Comparison of ENCODE assay signal across 30 cellular contexts in genomic region chr16:14377326-14377725, GRCh38.
DNase-seq lines count a peak whose midpoint lies in the region; ATAC-seq, FAIRE-seq and TF ChIP-seq lines count a peak whose summit lies in the region.
"Had no signal": no experiment of that assay in that cellular context is flagged by ENCODE, and none has a peak within 500 bp of the region (broad histone marks: within the 10 kb centered on the region; RNA-seq: fewer than 3 reads in every experiment).

No MANE protein-coding gene starts in this region.

- H3K27ac ChIP-seq in RWPE2 (ENCODE audit: poor library complexity, severe bottlenecking) = peak overlapping the region; percentile 89
- peak overlapping the region; percentile 37 for H3K27ac ChIP-seq in subcutaneous abdominal adipose tissue (ENCODE audit: low read depth, low read length)
- H3K27ac ChIP-seq: 22Rv1, dorsolateral prefrontal cortex, esophagus muscularis mucosa, Peyer's patch, psoas muscle, sigmoid colon, suprapubic skin, upper lobe of left lung had no signal

- ATAC-seq in RWPE2 (ENCODE audit: low read depth) (no peak), GM19328 (IDR thresholded peaks at IDR 0.05; ENCODE audit: unreplicated experiment) (no peak)
- ATAC-seq: HCT116; left colon; naive thymus-derived CD8-positive, alpha-beta T cell; psoas muscle had no signal

- peaks cover 22% of the 10 kb centered on the region for H3K4me1 ChIP-seq in RWPE2 (ENCODE audit: insufficient read depth, poor library complexity, severe bottlenecking)
- H3K4me1 ChIP-seq in subcutaneous abdominal adipose tissue (ENCODE audit: control insufficient read depth in 5 of 5, insufficient read depth in 5 of 5, low read length in 5 of 5) = peaks cover 0 to 52% (median 33%) of the 10 kb centered on the region in 5 donors
- H3K4me1 ChIP-seq: esophagus muscularis mucosa, Peyer's patch, psoas muscle, sigmoid colon, upper lobe of left lung had no signal

- no peak for TF ChIP-seq CTCF in RWPE2 (IDR thresholded peaks at IDR 0.05; ENCODE audit: poor library complexity, severe bottlenecking)

- H3K9ac ChIP-seq in subcutaneous abdominal adipose tissue (ENCODE audit: low read length in 5 of 5) = no peak overlapping the region

- H3K4me3 ChIP-seq in RWPE2 (ENCODE audit: severe bottlenecking) = no peak overlapping the region
- H3K4me3 ChIP-seq in subcutaneous abdominal adipose tissue (ENCODE audit: low read depth in 1 of 5, low read length in 5 of 5) = no peak overlapping the region
- H3K4me3 ChIP-seq: dorsolateral prefrontal cortex, esophagus muscularis mucosa, Peyer's patch, psoas muscle, sigmoid colon, suprapubic skin, upper lobe of left lung had no signal

- H3K36me3 ChIP-seq in RWPE2 (ENCODE audit: low read depth) (no peaks in the 10 kb centered on the region), subcutaneous abdominal adipose tissue (ENCODE audit: control insufficient read depth in 5 of 5, insufficient read depth in 5 of 5, low read length in 5 of 5) (no peaks in the 10 kb centered on the region)
- H3K36me3 ChIP-seq: esophagus muscularis mucosa, Peyer's patch, sigmoid colon, suprapubic skin, upper lobe of left lung had no signal

- no peaks in the 10 kb centered on the region for H3K27me3 ChIP-seq in RWPE2 (ENCODE audit: insufficient read depth, poor library complexity, severe bottlenecking)
- H3K27me3 ChIP-seq in subcutaneous abdominal adipose tissue (ENCODE audit: control insufficient read depth in 5 of 5, insufficient read depth in 4 of 5, low read length in 5 of 5) = peaks cover 0 to 3% (median 0%) of the 10 kb centered on the region in 5 donors
- H3K27me3 ChIP-seq: dorsolateral prefrontal cortex, esophagus muscularis mucosa, Peyer's patch, sigmoid colon, suprapubic skin, upper lobe of left lung had no signal

- DNase-seq in DMS 273 (lab: John Stamatoyannopoulos, UW; ENCODE audit: unreplicated experiment) (peak; percentile 26), DMS 273 treated with DMSO at 0.1 percent for 48 hours (lab: John Stamatoyannopoulos, UW) (no peak), RWPE2 (ENCODE audit: low spot score) (no peak), fibroblast of gingiva (ENCODE audit: low read depth) (peak; percentile 73), GM19239 (ENCODE audit: insufficient read length, low spot score) (no peak), COR-L47 (lab: John Stamatoyannopoulos, UW) (no peak)
- DNase-seq: activated CD4-positive, CD25-positive, alpha-beta regulatory T cell; activated T-cell treated with anti-CD3 and anti-CD28 coated beads, Interleukin-2, amount 50 U/mL, for 48 hours; CD4-positive, CD25-positive, alpha-beta regulatory T cell; dorsolateral prefrontal cortex; immature natural killer cell; left colon; naive thymus-derived CD8-positive, alpha-beta T cell; NCI-H1048; NCI-H1694 treated with DMSO at 0.1 percent for 48 hours; NCI-H446 treated with DMSO at 0.1 percent for 48 hours; NCI-H774; Peyer's patch; psoas muscle; sigmoid colon; stimulated activated CD4-positive, alpha-beta T cell treated with anti-CD3 and anti-CD28 coated beads, Interleukin-4, amount 100 ng/mL, for 4 hours; T-helper 1 cell; upper lobe of left lung had no signal

- H3K9me3 ChIP-seq in RWPE2 (ENCODE audit: severe bottlenecking) (no peaks in the 10 kb centered on the region), subcutaneous abdominal adipose tissue (ENCODE audit: control insufficient read depth in 5 of 5, low read length in 5 of 5) (no peaks in the 10 kb centered on the region)
- H3K9me3 ChIP-seq: esophagus muscularis mucosa, Peyer's patch, psoas muscle, sigmoid colon, suprapubic skin, upper lobe of left lung had no signal

- FAIRE-seq in GM19239 (lab: Jason Lieb, UNC) = no peak
- FAIRE-seq: D721Med had no signal

Comparison
In these comparisons a context has a peak if more than half of its experiments do, and no peak if none do; other contexts are left out.
1. DNase-seq: peak in DMS 273 (single experiment) and fibroblast of gingiva (single experiment); none in DMS 273 treated with DMSO at 0.1 percent for 48 hours (single experiment), RWPE2 (single experiment), GM19239 (single experiment) and COR-L47 (single experiment).